1 cellular context compared by ENCODE assay signal in genomic region chr9:134328341-134328840, GRCh38.
TF ChIP-seq lines count a peak whose summit lies in the region.

No MANE protein-coding gene starts in this region.

TF ChIP-seq in HepG2, 621 proteins besides CTCF, POLR2A, EP300 and RAD21 (continued from another document and continues in another):
- TF ChIP-seq, protein P1, sequence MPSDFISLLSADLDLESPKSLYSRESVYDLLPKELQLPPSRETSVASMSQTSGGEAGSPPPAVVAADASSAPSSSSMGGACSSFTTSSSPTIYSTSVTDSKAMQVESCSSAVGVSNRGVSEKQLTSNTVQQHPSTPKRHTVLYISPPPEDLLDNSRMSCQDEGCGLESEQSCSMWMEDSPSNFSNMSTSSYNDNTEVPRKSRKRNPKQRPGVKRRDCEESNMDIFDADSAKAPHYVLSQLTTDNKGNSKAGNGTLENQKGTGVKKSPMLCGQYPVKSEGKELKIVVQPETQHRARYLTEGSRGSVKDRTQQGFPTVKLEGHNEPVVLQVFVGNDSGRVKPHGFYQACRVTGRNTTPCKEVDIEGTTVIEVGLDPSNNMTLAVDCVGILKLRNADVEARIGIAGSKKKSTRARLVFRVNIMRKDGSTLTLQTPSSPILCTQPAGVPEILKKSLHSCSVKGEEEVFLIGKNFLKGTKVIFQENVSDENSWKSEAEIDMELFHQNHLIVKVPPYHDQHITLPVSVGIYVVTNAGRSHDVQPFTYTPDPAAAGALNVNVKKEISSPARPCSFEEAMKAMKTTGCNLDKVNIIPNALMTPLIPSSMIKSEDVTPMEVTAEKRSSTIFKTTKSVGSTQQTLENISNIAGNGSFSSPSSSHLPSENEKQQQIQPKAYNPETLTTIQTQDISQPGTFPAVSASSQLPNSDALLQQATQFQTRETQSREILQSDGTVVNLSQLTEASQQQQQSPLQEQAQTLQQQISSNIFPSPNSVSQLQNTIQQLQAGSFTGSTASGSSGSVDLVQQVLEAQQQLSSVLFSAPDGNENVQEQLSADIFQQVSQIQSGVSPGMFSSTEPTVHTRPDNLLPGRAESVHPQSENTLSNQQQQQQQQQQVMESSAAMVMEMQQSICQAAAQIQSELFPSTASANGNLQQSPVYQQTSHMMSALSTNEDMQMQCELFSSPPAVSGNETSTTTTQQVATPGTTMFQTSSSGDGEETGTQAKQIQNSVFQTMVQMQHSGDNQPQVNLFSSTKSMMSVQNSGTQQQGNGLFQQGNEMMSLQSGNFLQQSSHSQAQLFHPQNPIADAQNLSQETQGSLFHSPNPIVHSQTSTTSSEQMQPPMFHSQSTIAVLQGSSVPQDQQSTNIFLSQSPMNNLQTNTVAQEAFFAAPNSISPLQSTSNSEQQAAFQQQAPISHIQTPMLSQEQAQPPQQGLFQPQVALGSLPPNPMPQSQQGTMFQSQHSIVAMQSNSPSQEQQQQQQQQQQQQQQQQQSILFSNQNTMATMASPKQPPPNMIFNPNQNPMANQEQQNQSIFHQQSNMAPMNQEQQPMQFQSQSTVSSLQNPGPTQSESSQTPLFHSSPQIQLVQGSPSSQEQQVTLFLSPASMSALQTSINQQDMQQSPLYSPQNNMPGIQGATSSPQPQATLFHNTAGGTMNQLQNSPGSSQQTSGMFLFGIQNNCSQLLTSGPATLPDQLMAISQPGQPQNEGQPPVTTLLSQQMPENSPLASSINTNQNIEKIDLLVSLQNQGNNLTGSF (CRISPR knock-in tag; IDR thresholded peaks at IDR 0.05): no peak
- TF ChIP-seq DNMT1 (CRISPR knock-in tag; IDR thresholded peaks at IDR 0.05): no peak
- no peak; the same call in 1 of the 2 replicates for TF ChIP-seq KMT2B (CRISPR knock-in tag; IDR thresholded peaks at IDR 0.05)
- TF ChIP-seq HIVEP1 (CRISPR knock-in tag; IDR thresholded peaks at IDR 0.05): peak; percentile 21; the same call in 1 of the 2 replicates
- TF ChIP-seq KMT2A (CRISPR knock-in tag; IDR thresholded peaks at IDR 0.05): no peak
- 0 out of 2 replicates have a peak, but pooled peaks have one; percentile 54 for TF ChIP-seq RNF219 (CRISPR knock-in tag; IDR thresholded peaks at IDR 0.05)
- no peak; the same call in 1 of the 2 replicates for TF ChIP-seq SIX4 (CRISPR knock-in tag; IDR thresholded peaks at IDR 0.05)
- TF ChIP-seq ZNF232 (CRISPR knock-in tag; IDR thresholded peaks at IDR 0.05; ENCODE audit: borderline replicate concordance): no peak; the same call in 1 of the 2 replicates
- TF ChIP-seq XBP1 (CRISPR knock-in tag; IDR thresholded peaks at IDR 0.05): no peak
- TF ChIP-seq ZNF552 (CRISPR knock-in tag; IDR thresholded peaks at IDR 0.05; ENCODE audit: borderline replicate concordance): no peak
- TF ChIP-seq, protein P2, sequence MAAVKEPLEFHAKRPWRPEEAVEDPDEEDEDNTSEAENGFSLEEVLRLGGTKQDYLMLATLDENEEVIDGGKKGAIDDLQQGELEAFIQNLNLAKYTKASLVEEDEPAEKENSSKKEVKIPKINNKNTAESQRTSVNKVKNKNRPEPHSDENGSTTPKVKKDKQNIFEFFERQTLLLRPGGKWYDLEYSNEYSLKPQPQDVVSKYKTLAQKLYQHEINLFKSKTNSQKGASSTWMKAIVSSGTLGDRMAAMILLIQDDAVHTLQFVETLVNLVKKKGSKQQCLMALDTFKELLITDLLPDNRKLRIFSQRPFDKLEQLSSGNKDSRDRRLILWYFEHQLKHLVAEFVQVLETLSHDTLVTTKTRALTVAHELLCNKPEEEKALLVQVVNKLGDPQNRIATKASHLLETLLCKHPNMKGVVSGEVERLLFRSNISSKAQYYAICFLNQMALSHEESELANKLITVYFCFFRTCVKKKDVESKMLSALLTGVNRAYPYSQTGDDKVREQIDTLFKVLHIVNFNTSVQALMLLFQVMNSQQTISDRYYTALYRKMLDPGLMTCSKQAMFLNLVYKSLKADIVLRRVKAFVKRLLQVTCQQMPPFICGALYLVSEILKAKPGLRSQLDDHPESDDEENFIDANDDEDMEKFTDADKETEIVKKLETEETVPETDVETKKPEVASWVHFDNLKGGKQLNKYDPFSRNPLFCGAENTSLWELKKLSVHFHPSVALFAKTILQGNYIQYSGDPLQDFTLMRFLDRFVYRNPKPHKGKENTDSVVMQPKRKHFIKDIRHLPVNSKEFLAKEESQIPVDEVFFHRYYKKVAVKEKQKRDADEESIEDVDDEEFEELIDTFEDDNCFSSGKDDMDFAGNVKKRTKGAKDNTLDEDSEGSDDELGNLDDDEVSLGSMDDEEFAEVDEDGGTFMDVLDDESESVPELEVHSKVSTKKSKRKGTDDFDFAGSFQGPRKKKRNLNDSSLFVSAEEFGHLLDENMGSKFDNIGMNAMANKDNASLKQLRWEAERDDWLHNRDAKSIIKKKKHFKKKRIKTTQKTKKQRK (IDR thresholded peaks at IDR 0.05; ENCODE audit: low read length): no peak
- TF ChIP-seq FOXC1 (CRISPR knock-in tag; IDR thresholded peaks at IDR 0.05; ENCODE audit: borderline replicate concordance): no peak
- peak; percentile 25; the same call in 1 of the 2 replicates for TF ChIP-seq FOXK2 (IDR thresholded peaks at IDR 0.05)
- TF ChIP-seq KLF13 (CRISPR knock-in tag; IDR thresholded peaks at IDR 0.05): no peak
- no peak for TF ChIP-seq NFYC (CRISPR knock-in tag; IDR thresholded peaks at IDR 0.05)
- no peak for TF ChIP-seq TEAD3 (CRISPR knock-in tag; optimal IDR thresholded peaks at IDR 0.05; ENCODE audit: borderline replicate concordance)
- no peak for TF ChIP-seq ZSCAN9 (CRISPR knock-in tag; IDR thresholded peaks at IDR 0.05; ENCODE audit: borderline replicate concordance)
- TF ChIP-seq KDM4B (CRISPR knock-in tag; IDR thresholded peaks at IDR 0.05): no peak; the same call in 1 of the 2 replicates
- no peak for TF ChIP-seq U2AF2 (IDR thresholded peaks at IDR 0.05; ENCODE audit: low read depth, low read length)
- 0 out of 2 replicates have a peak, but pooled peaks have one; percentile 52 for TF ChIP-seq ZNF614 (CRISPR knock-in tag; IDR thresholded peaks at IDR 0.05; ENCODE audit: borderline replicate concordance)
- TF ChIP-seq ZNF33A (CRISPR knock-in tag; IDR thresholded peaks at IDR 0.05; ENCODE audit: borderline replicate concordance): no peak
- no peak for TF ChIP-seq ZBTB21 (CRISPR knock-in tag; IDR thresholded peaks at IDR 0.05)
- TF ChIP-seq, protein P3, sequence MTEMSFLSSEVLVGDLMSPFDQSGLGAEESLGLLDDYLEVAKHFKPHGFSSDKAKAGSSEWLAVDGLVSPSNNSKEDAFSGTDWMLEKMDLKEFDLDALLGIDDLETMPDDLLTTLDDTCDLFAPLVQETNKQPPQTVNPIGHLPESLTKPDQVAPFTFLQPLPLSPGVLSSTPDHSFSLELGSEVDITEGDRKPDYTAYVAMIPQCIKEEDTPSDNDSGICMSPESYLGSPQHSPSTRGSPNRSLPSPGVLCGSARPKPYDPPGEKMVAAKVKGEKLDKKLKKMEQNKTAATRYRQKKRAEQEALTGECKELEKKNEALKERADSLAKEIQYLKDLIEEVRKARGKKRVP (CRISPR knock-in tag; IDR thresholded peaks at IDR 0.05): no peak
- TF ChIP-seq, protein P4, sequence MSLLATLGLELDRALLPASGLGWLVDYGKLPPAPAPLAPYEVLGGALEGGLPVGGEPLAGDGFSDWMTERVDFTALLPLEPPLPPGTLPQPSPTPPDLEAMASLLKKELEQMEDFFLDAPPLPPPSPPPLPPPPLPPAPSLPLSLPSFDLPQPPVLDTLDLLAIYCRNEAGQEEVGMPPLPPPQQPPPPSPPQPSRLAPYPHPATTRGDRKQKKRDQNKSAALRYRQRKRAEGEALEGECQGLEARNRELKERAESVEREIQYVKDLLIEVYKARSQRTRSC (CRISPR knock-in tag; IDR thresholded peaks at IDR 0.05; ENCODE audit: low read depth): no peak
- TF ChIP-seq ZNF180 (CRISPR knock-in tag; IDR thresholded peaks at IDR 0.05; ENCODE audit: borderline replicate concordance, low read depth): no peak
- no peak for TF ChIP-seq ZNF446 (CRISPR knock-in tag; IDR thresholded peaks at IDR 0.05)
- TF ChIP-seq, protein P5, sequence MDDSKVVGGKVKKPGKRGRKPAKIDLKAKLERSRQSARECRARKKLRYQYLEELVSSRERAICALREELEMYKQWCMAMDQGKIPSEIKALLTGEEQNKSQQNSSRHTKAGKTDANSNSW (CRISPR knock-in tag; IDR thresholded peaks at IDR 0.05; ENCODE audit: borderline replicate concordance): no peak
- TF ChIP-seq NCOA2 (CRISPR knock-in tag; IDR thresholded peaks at IDR 0.05): peak; percentile 70
- TF ChIP-seq, protein P6, sequence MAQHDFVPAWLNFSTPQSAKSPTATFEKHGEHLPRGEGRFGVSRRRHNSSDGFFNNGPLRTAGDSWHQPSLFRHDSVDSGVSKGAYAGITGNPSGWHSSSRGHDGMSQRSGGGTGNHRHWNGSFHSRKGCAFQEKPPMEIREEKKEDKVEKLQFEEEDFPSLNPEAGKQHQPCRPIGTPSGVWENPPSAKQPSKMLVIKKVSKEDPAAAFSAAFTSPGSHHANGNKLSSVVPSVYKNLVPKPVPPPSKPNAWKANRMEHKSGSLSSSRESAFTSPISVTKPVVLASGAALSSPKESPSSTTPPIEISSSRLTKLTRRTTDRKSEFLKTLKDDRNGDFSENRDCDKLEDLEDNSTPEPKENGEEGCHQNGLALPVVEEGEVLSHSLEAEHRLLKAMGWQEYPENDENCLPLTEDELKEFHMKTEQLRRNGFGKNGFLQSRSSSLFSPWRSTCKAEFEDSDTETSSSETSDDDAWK (CRISPR knock-in tag; IDR thresholded peaks at IDR 0.05): no peak
- TF ChIP-seq ZSCAN31 (CRISPR knock-in tag; IDR thresholded peaks at IDR 0.05; ENCODE audit: low read depth): no peak
- no peak for TF ChIP-seq ZNF577 (CRISPR knock-in tag; IDR thresholded peaks at IDR 0.05; ENCODE audit: borderline replicate concordance, low read depth)
- no peak for TF ChIP-seq ARNTL (CRISPR knock-in tag; IDR thresholded peaks at IDR 0.05)
- TF ChIP-seq, protein P7, sequence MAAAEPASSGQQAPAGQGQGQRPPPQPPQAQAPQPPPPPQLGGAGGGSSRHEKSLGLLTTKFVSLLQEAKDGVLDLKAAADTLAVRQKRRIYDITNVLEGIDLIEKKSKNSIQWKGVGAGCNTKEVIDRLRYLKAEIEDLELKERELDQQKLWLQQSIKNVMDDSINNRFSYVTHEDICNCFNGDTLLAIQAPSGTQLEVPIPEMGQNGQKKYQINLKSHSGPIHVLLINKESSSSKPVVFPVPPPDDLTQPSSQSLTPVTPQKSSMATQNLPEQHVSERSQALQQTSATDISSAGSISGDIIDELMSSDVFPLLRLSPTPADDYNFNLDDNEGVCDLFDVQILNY (CRISPR knock-in tag; conservative IDR thresholded peaks at IDR 0.05): no peak; the same call in 1 of the 2 replicates
- TF ChIP-seq PAWR (CRISPR knock-in tag; IDR thresholded peaks at IDR 0.05; ENCODE audit: borderline replicate concordance): no peak
- peak; percentile 85 for TF ChIP-seq ZNF879 (CRISPR knock-in tag; IDR thresholded peaks at IDR 0.05)
- TF ChIP-seq, protein P8, sequence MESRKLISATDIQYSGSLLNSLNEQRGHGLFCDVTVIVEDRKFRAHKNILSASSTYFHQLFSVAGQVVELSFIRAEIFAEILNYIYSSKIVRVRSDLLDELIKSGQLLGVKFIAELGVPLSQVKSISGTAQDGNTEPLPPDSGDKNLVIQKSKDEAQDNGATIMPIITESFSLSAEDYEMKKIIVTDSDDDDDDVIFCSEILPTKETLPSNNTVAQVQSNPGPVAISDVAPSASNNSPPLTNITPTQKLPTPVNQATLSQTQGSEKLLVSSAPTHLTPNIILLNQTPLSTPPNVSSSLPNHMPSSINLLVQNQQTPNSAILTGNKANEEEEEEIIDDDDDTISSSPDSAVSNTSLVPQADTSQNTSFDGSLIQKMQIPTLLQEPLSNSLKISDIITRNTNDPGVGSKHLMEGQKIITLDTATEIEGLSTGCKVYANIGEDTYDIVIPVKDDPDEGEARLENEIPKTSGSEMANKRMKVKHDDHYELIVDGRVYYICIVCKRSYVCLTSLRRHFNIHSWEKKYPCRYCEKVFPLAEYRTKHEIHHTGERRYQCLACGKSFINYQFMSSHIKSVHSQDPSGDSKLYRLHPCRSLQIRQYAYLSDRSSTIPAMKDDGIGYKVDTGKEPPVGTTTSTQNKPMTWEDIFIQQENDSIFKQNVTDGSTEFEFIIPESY (CRISPR knock-in tag; IDR thresholded peaks at IDR 0.05): no peak
- no peak for TF ChIP-seq KLF9 (CRISPR knock-in tag; IDR thresholded peaks at IDR 0.05; ENCODE audit: low read depth)
- peak; percentile 43; the same call in 1 of the 2 replicates for TF ChIP-seq ETV5 (CRISPR knock-in tag; IDR thresholded peaks at IDR 0.05; ENCODE audit: borderline replicate concordance)
- TF ChIP-seq ZNF383 (CRISPR knock-in tag; IDR thresholded peaks at IDR 0.05; ENCODE audit: borderline replicate concordance): no peak
- TF ChIP-seq ZNF724P (CRISPR knock-in tag; IDR thresholded peaks at IDR 0.05; ENCODE audit: borderline replicate concordance): no peak
- TF ChIP-seq ZFYVE20 (CRISPR knock-in tag; IDR thresholded peaks at IDR 0.05; ENCODE audit: borderline replicate concordance, low read depth): no peak
- no peak for TF ChIP-seq ZNF713 (CRISPR knock-in tag; IDR thresholded peaks at IDR 0.05)
- TF ChIP-seq, protein P9, sequence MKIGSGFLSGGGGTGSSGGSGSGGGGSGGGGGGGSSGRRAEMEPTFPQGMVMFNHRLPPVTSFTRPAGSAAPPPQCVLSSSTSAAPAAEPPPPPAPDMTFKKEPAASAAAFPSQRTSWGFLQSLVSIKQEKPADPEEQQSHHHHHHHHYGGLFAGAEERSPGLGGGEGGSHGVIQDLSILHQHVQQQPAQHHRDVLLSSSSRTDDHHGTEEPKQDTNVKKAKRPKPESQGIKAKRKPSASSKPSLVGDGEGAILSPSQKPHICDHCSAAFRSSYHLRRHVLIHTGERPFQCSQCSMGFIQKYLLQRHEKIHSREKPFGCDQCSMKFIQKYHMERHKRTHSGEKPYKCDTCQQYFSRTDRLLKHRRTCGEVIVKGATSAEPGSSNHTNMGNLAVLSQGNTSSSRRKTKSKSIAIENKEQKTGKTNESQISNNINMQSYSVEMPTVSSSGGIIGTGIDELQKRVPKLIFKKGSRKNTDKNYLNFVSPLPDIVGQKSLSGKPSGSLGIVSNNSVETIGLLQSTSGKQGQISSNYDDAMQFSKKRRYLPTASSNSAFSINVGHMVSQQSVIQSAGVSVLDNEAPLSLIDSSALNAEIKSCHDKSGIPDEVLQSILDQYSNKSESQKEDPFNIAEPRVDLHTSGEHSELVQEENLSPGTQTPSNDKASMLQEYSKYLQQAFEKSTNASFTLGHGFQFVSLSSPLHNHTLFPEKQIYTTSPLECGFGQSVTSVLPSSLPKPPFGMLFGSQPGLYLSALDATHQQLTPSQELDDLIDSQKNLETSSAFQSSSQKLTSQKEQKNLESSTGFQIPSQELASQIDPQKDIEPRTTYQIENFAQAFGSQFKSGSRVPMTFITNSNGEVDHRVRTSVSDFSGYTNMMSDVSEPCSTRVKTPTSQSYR (CRISPR knock-in tag; IDR thresholded peaks at IDR 0.05; ENCODE audit: borderline replicate concordance): peak; percentile 71; the same call in 1 of the 2 replicates
